In the genomic region with DNA sequence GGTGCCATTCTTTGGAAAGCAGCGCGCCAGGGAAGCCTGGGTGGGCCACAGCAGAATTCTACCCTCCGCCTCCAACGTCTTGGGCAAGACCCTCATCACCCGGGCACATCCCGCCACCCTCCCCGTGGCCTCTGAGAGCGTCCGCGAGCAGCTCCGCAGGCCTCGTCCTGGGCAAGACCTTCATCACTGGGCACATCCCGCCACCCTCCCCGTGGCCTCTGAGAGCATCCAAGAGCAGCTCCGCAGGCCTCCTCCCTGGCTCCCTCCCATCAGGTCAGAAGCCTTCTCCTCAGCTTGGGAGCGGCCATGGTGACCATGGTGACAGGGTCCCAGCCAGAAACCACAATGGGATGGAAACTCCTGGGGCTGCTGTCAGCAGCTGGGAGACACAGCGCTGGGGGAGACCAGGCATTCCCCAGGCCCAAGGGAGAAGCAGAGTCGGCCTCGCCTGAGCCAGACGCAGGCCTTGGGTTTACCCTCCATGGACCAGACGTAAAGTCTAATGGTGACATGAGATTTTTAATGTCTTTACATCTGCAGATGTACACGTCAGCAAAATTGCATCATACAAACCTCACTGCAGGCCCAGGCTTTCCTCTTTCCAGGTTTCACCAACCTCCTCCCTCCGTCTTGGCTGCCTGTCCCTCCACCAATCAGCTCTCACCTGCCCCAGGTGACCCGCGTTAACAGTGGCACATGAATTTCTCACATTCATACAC, we compare ENCODE assay signal across 14 cellular contexts.
"Had no signal": no experiment of that assay in that cellular context is flagged by ENCODE, and none has a peak within 500 bp of the region (broad histone marks: within the 10 kb centered on the region; RNA-seq: fewer than 3 reads in every experiment).

No MANE protein-coding gene starts in this region.

- H3K27ac ChIP-seq: testis had no signal

- H3K9me3 ChIP-seq: mucosa of descending colon, testis had no signal

- ATAC-seq: effector memory CD8-positive, alpha-beta T cell; naive thymus-derived CD8-positive, alpha-beta T cell; stimulated activated naive CD8-positive, alpha-beta T cell treated with anti-CD3 and anti-CD28 coated beads, Interleukin-15, amount 100 ng/mL, for 72 hours had no signal

- H3K4me1 ChIP-seq: testis had no signal

- H3K27me3 ChIP-seq: testis had no signal

- H3K4me3 ChIP-seq: mucosa of descending colon, testis had no signal

- FAIRE-seq: kidney had no signal

- DNase-seq: activated CD4-positive, alpha-beta T cell treated with anti-CD3 and anti-CD28 coated beads, Interleukin-2, amount 50 U/mL, for 1 hour; activated CD4-positive, CD25-positive, alpha-beta regulatory T cell; activated naive CD4-positive, alpha-beta T cell treated with Interleukin-2 at 50 U/mL for 16 hours; caudate nucleus; cortex of kidney; effector memory CD8-positive, alpha-beta T cell; kidney; mucosa of descending colon; nucleus accumbens; stimulated activated CD4-positive, alpha-beta T cell treated with anti-CD3 and anti-CD28 coated beads, Interleukin-4, amount 100 ng/mL, for 4 hours; stimulated activated naive CD8-positive, alpha-beta T cell treated with anti-CD3 and anti-CD28 coated beads, Interleukin-15, amount 100 ng/mL, for 72 hours; T-helper 2 cell; testis had no signal
